8 cellular contexts compared by ENCODE assay signal in genomic region chr2:99066602-99067001, GRCh38.
DNase-seq lines count a peak whose midpoint lies in the region; ATAC-seq and TF ChIP-seq lines count a peak whose summit lies in the region.

No MANE protein-coding gene starts in this region.

- no peaks in the 10 kb centered on the region for H3K27me3 ChIP-seq in right lobe of liver

- POLR2A ChIA-PET in MCF 10A (lab: Yijun Ruan, JAX) = interaction anchor here (0.9 to 2.1 kb wide), 7 partner anchors 74 to 459 kb away, joined by 3 to 15 read pairs (median 5); partner anchors contain the start of gene MRPL30

- no peaks in the 10 kb centered on the region for H3K36me3 ChIP-seq in right lobe of liver

- CTCF ChIA-PET in MCF 10A (lab: Yijun Ruan, JAX) = interaction anchor here (0.6 to 5.2 kb wide), 24 partner anchors 11 to 730 kb away, joined by 3 to 40 read pairs (median 4); no protein-coding TSS in a partner anchor

- ATAC-seq in activated CD4-positive, CD25-positive, alpha-beta regulatory T cell treated with anti-CD3 and anti-CD28 coated beads, Interleukin-2, amount 50 U/mL, for 24 hours = peak; percentile 51 to 84
- ATAC-seq in GM21360 (IDR thresholded peaks at IDR 0.05; ENCODE audit: unreplicated experiment) (peak; percentile 93), HG03460 (IDR thresholded peaks at IDR 0.05; ENCODE audit: unreplicated experiment) (peak; percentile 97), right lobe of liver (peak; percentile 60 to 90 (median 78))

- H3K27me3 Mint-ChIP-seq in MCF 10A (ENCODE audit: insufficient read depth, unreplicated experiment) = no peaks in the 10 kb centered on the region

- TF ChIP-seq CTCF in MCF 10A (IDR thresholded peaks at IDR 0.05; ENCODE audit: unreplicated experiment) (peak; percentile 42), right lobe of liver (IDR thresholded peaks at IDR 0.05) (peak in 2 of 4 donors; percentile 12 to 19)

- H3K4me3 Mint-ChIP-seq in MCF 10A (ENCODE audit: unreplicated experiment) = no peak overlapping the region

- no peaks in the 10 kb centered on the region for H3K4me1 ChIP-seq in right lobe of liver

- intact Hi-C loops in MCF 10A (cut with micrococcal nuclease) = loop anchor here (1.0 to 10.0 kb wide), 8 partner anchors 131 to 653 kb away; partner anchors contain the start of genes MGAT4A and REV1
- intact Hi-C loops in right lobe of liver (cut with DNase I) = no loop called here

- H3K4me1 Mint-ChIP-seq in MCF 10A (ENCODE audit: insufficient read depth, unreplicated experiment) = no peaks in the 10 kb centered on the region

- H3K27ac ChIP-seq in right lobe of liver = no peak overlapping the region

- no peaks in the 10 kb centered on the region for H3K36me3 Mint-ChIP-seq in MCF 10A (ENCODE audit: insufficient read depth, unreplicated experiment)

- no peak overlapping the region for H3K4me3 ChIP-seq in right lobe of liver

- no peaks in the 10 kb centered on the region for H3K9me3 ChIP-seq in right lobe of liver

- H3K27ac Mint-ChIP-seq in MCF 10A (ENCODE audit: low read depth, unreplicated experiment) = no peak overlapping the region

- no peak for TF ChIP-seq POLR2A in right lobe of liver (IDR thresholded peaks at IDR 0.05)

- WGBS in right lobe of liver (ENCODE audit: insufficient coverage, low coverage, low lambda C conversion rate, missing lambda C conversion rate) = 46% methylated on average over 3 of the region's 3 CpGs

- no peaks in the 10 kb centered on the region for H3K9me3 Mint-ChIP-seq in MCF 10A (ENCODE audit: unreplicated experiment)

- no peak for DNase-seq in activated CD4-positive, CD25-positive, alpha-beta regulatory T cell treated with anti-CD3 and anti-CD28 coated beads, Interleukin-2, amount 50 U/mL, for 72 hours
- DNase-seq in NOMO-1 treated with dmso at 0.1 percent for 144 hours (lab: John Stamatoyannopoulos, UW; ENCODE audit: unreplicated experiment) = peak; percentile 55
- DNase-seq in MCF 10A (ENCODE audit: unreplicated experiment) = peak; percentile 50
- no peak for DNase-seq in right lobe of liver
- no peak for DNase-seq in activated effector memory CD4-positive, alpha-beta T cell treated with anti-CD3 and anti-CD28 coated beads, Interleukin-2, amount 50 U/mL, for 16 hours

- no TSS peak for BruUV-seq in MCF 10A (replicated peaks; lab: Mats Ljungman, UMichigan)

Comparison
In these comparisons a context has a peak if more than half of its experiments do, and no peak if none do; other contexts are left out.
1. DNase-seq: peak in NOMO-1 treated with dmso at 0.1 percent for 144 hours (single experiment) and MCF 10A (single experiment); none in activated CD4-positive, CD25-positive, alpha-beta regulatory T cell treated with anti-CD3 and anti-CD28 coated beads, Interleukin-2, amount 50 U/mL, for 72 hours (single experiment), right lobe of liver (0 of 3) and activated effector memory CD4-positive, alpha-beta T cell treated with anti-CD3 and anti-CD28 coated beads, Interleukin-2, amount 50 U/mL, for 16 hours (single experiment).
2. Peak in every context shown above with its lines, with median percentiles within 50 percentile points of each other: ATAC-seq.